In the genomic region with DNA sequence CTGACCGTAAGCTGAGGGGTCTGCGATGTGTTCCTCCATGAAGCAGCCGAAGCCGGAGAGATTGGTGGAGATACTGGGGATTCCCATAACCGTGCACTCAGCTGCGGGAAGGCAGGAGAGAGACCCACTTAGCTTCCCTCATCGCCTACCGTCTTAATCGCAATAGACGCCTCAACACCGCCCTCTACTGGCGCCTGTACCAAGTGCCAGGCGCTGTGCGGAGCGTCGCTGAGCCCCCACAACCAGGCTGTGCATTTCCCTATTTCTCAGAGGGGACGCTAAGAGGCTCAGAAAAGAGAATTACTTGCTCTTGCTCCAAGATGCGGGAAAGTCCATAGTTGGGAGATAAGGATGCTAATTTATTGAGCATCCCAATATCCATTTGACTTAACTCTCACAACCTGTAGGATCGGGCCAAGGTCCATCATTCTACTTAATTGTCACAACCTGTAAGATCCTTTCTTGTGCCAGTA, we compare ENCODE assay signal across 8 cellular contexts. TPM values are rescaled to one million over a fixed set of nuclear protein-coding genes. Genes with fewer than 3 reads are reported as not detected.
DNase-seq lines count a peak whose midpoint lies in the region; ATAC-seq and TF ChIP-seq lines count a peak whose summit lies in the region.

No MANE protein-coding gene starts in this region.

- H3K9me3 Mint-ChIP-seq in stimulated activated effector memory CD8-positive, alpha-beta T cell treated with anti-CD3 and anti-CD28 coated beads, Interleukin-12 subunit alpha, Interleukin-12 subunit beta, amount 100 ng/mL, for 72 hours, result no peaks in the 10 kb centered on the region

- in situ Hi-C loops in HAP-1 (cut with MboI; ENCODE audit: low sequenced_read_pairs), result loop anchor here (5.0 kb wide), 1 partner anchor 184 kb away; no protein-coding TSS in a partner anchor

- DNase-seq in AG09319 (ENCODE audit: extremely low read depth, low read depth), result no peak
- DNase-seq in HAP-1 (ENCODE audit: low spot score in 2 of 2), result peak; percentile 56 to 91
- DNase-seq in NCI-H82 treated with DMSO at 0.1 percent for 48 hours (lab: John Stamatoyannopoulos, UW; ENCODE audit: unreplicated experiment), result peak; percentile 62
- peak; percentile 94 for DNase-seq in activated CD8-positive, alpha-beta memory T cell treated with anti-CD3 and anti-CD28 coated beads for 24 hours
- DNase-seq in myocyte (ENCODE audit: low read depth), result peak; percentile 48
- DNase-seq in stimulated activated effector memory CD8-positive, alpha-beta T cell treated with anti-CD3 and anti-CD28 coated beads, Interleukin-12 subunit alpha, Interleukin-12 subunit beta, amount 100 ng/mL, for 72 hours (ENCODE audit: low spot score in 2 of 2), result peak; percentile 79 to 91

- peaks cover 67% of the 10 kb centered on the region for H3K36me3 ChIP-seq in HAP-1 (replicated peaks)
- peaks cover 5% of the 10 kb centered on the region for H3K36me3 ChIP-seq in endocrine pancreas (ENCODE audit: control insufficient read depth, insufficient read depth, low read length)

- H3K4me1 ChIP-seq in HAP-1 (no peaks in the 10 kb centered on the region; the same call in 1 of the 2 replicates), endocrine pancreas (ENCODE audit: control insufficient read depth, insufficient read depth, low read length) (no peaks in the 10 kb centered on the region)

- peak; percentile 74 for ATAC-seq in stimulated activated effector memory CD8-positive, alpha-beta T cell treated with anti-CD3 and anti-CD28 coated beads, Interleukin-12 subunit alpha, Interleukin-12 subunit beta, amount 100 ng/mL, for 72 hours
- no peak for ATAC-seq in GM18870 (IDR thresholded peaks at IDR 0.05; ENCODE audit: unreplicated experiment)

- peak overlapping the region; percentile 41 for H3K9ac ChIP-seq in endocrine pancreas (ENCODE audit: control insufficient read depth, insufficient read depth, low read length)

- peaks cover 29% of the 10 kb centered on the region for H3K4me1 Mint-ChIP-seq in stimulated activated effector memory CD8-positive, alpha-beta T cell treated with anti-CD3 and anti-CD28 coated beads, Interleukin-12 subunit alpha, Interleukin-12 subunit beta, amount 100 ng/mL, for 72 hours

- H3K27ac Mint-ChIP-seq in stimulated activated effector memory CD8-positive, alpha-beta T cell treated with anti-CD3 and anti-CD28 coated beads, Interleukin-12 subunit alpha, Interleukin-12 subunit beta, amount 100 ng/mL, for 72 hours, result no peak overlapping the region

- H3K4me3 Mint-ChIP-seq in stimulated activated effector memory CD8-positive, alpha-beta T cell treated with anti-CD3 and anti-CD28 coated beads, Interleukin-12 subunit alpha, Interleukin-12 subunit beta, amount 100 ng/mL, for 72 hours, result no peak overlapping the region

- peaks cover 93% of the 10 kb centered on the region for H3K36me3 Mint-ChIP-seq in stimulated activated effector memory CD8-positive, alpha-beta T cell treated with anti-CD3 and anti-CD28 coated beads, Interleukin-12 subunit alpha, Interleukin-12 subunit beta, amount 100 ng/mL, for 72 hours

- TF ChIP-seq CTCF in AG09319 (IDR thresholded peaks at IDR 0.05; ENCODE audit: low read depth, low read length), result peak; percentile 96

- no peak overlapping the region for H3K4me3 ChIP-seq in HAP-1
- no peak overlapping the region for H3K4me3 ChIP-seq in endocrine pancreas (ENCODE audit: control insufficient read depth, insufficient read depth, low read length)

- no peaks in the 10 kb centered on the region for H3K9me3 ChIP-seq in HAP-1
- no peaks in the 10 kb centered on the region for H3K9me3 ChIP-seq in endocrine pancreas (ENCODE audit: control insufficient read depth, low read length)

- H3K27me3 ChIP-seq in HAP-1 (ENCODE audit: low read depth), result no peaks in the 10 kb centered on the region
- no peaks in the 10 kb centered on the region for H3K27me3 ChIP-seq in endocrine pancreas (ENCODE audit: control insufficient read depth, insufficient read depth, low read length)

RNA-seq across cellular contexts. Expression of gene FTL, which starts 5.8 kb away (rescaled TPM):
- total RNA-seq in myocyte, result 1,692 and 1,792 TPM in 2 replicates
- polyA plus RNA-seq in myocyte (2012), result 5,857 TPM

RNA-seq across cellular contexts. Expression of gene BAX, which starts 16.3 kb away (rescaled TPM):
- 59.7 and 78.0 TPM in 2 replicates for total RNA-seq in myocyte
- 294 TPM for polyA plus RNA-seq in myocyte (2012)

RNA-seq across cellular contexts. Expression of gene GYS1, which starts 22.1 kb away (rescaled TPM):
- total RNA-seq in myocyte, result 358 and 408 TPM in 2 replicates
- polyA plus RNA-seq in myocyte (2012), result 163 TPM

RNA-seq across cellular contexts. Expression of gene RUVBL2, which starts 22.7 kb away (rescaled TPM):
- total RNA-seq in myocyte, result 94.7 and 106 TPM in 2 replicates
- 87.4 TPM for polyA plus RNA-seq in myocyte (2012)

RNA-seq across cellular contexts. Expression of gene DHDH, which starts 37.5 kb away (rescaled TPM):
- total RNA-seq in myocyte, result 0.32 TPM in 1 of 2 replicates, not detected in the other
- 0.26 TPM for polyA plus RNA-seq in myocyte (2012)
